In genomic region chr15:80830677-80831076, GRCh38 we compare ENCODE assay signal across 3 cellular contexts.
TF ChIP-seq lines count a peak whose summit lies in the region.

No MANE protein-coding gene starts in this region.

TF ChIP-seq in HepG2, 621 proteins besides CTCF, POLR2A, EP300 and RAD21:
- no peak for TF ChIP-seq KLF12 (CRISPR knock-in tag; IDR thresholded peaks at IDR 0.05; ENCODE audit: borderline replicate concordance)
- TF ChIP-seq KMT2B (CRISPR knock-in tag; IDR thresholded peaks at IDR 0.05), result no peak
- no peak for TF ChIP-seq ZNF772 (CRISPR knock-in tag; IDR thresholded peaks at IDR 0.05)
- TF ChIP-seq HNRNPK (IDR thresholded peaks at IDR 0.05; ENCODE audit: low read depth, low read length, poor library complexity, severe bottlenecking), result no peak
- TF ChIP-seq ZNF629 (CRISPR knock-in tag; conservative IDR thresholded peaks at IDR 0.05), result peak; percentile 74

TF ChIP-seq in WTC11, 78 proteins besides CTCF, POLR2A, EP300 and RAD21:
- no peak for TF ChIP-seq FOXK1 (CRISPR knock-in tag; IDR thresholded peaks at IDR 0.05)
- TF ChIP-seq NR3C1 (CRISPR knock-in tag; conservative IDR thresholded peaks at IDR 0.05; ENCODE audit: low read depth), result no peak
- TF ChIP-seq ZNF396 (CRISPR knock-in tag; IDR thresholded peaks at IDR 0.05; ENCODE audit: borderline replicate concordance), result no peak
- no peak for TF ChIP-seq PREB (CRISPR knock-in tag; IDR thresholded peaks at IDR 0.05; ENCODE audit: borderline replicate concordance)
- TF ChIP-seq ZNF138 (CRISPR knock-in tag; conservative IDR thresholded peaks at IDR 0.05), result no peak
- no peak for TF ChIP-seq SOX15 (CRISPR knock-in tag; IDR thresholded peaks at IDR 0.05)
- TF ChIP-seq, protein P1, sequence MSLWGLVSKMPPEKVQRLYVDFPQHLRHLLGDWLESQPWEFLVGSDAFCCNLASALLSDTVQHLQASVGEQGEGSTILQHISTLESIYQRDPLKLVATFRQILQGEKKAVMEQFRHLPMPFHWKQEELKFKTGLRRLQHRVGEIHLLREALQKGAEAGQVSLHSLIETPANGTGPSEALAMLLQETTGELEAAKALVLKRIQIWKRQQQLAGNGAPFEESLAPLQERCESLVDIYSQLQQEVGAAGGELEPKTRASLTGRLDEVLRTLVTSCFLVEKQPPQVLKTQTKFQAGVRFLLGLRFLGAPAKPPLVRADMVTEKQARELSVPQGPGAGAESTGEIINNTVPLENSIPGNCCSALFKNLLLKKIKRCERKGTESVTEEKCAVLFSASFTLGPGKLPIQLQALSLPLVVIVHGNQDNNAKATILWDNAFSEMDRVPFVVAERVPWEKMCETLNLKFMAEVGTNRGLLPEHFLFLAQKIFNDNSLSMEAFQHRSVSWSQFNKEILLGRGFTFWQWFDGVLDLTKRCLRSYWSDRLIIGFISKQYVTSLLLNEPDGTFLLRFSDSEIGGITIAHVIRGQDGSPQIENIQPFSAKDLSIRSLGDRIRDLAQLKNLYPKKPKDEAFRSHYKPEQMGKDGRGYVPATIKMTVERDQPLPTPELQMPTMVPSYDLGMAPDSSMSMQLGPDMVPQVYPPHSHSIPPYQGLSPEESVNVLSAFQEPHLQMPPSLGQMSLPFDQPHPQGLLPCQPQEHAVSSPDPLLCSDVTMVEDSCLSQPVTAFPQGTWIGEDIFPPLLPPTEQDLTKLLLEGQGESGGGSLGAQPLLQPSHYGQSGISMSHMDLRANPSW (CRISPR knock-in tag; conservative IDR thresholded peaks at IDR 0.05; ENCODE audit: low read depth), result no peak
TF ChIP-seq in WTC11: peak in this region for 0.

TF ChIP-seq in H1, 55 proteins besides CTCF, POLR2A, EP300 and RAD21:
- TF ChIP-seq FOSL1 (IDR thresholded peaks at IDR 0.05; ENCODE audit: insufficient read depth, low read depth, low read length) (no peak), BCL11A (IDR thresholded peaks at IDR 0.05; ENCODE audit: low read depth in 2 of 2, low read length in 2 of 2) (no peak), KDM4A (IDR thresholded peaks at IDR 0.05; ENCODE audit: low read depth, low read length, severe bottlenecking) (no peak), ASH2L (IDR thresholded peaks at IDR 0.05; ENCODE audit: low read length) (no peak), CTBP2 (IDR thresholded peaks at IDR 0.05; ENCODE audit: borderline replicate concordance, insufficient read depth, insufficient read length, low read length) (no peak), KDM1A (IDR thresholded peaks at IDR 0.05; ENCODE audit: borderline replicate concordance, low read length) (no peak), SP4 (IDR thresholded peaks at IDR 0.05; ENCODE audit: low read length) (no peak), ZNF274 (IDR thresholded peaks at IDR 0.05; ENCODE audit: borderline replicate concordance, extremely low read depth, low read length) (no peak), CEBPB (IDR thresholded peaks at IDR 0.05; ENCODE audit: low read depth, low read length) (no peak), BRCA1 (IDR thresholded peaks at IDR 0.05; ENCODE audit: low read depth, low read length) (no peak), TCF12 (IDR thresholded peaks at IDR 0.05; ENCODE audit: low read depth, low read length) (no peak), HDAC6 (IDR thresholded peaks at IDR 0.05; ENCODE audit: low read depth, low read length) (no peak)
- TF ChIP-seq, protein P2, sequence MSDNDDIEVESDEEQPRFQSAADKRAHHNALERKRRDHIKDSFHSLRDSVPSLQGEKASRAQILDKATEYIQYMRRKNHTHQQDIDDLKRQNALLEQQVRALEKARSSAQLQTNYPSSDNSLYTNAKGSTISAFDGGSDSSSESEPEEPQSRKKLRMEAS (IDR thresholded peaks at IDR 0.05), result no peak
- TF ChIP-seq, protein P3, sequence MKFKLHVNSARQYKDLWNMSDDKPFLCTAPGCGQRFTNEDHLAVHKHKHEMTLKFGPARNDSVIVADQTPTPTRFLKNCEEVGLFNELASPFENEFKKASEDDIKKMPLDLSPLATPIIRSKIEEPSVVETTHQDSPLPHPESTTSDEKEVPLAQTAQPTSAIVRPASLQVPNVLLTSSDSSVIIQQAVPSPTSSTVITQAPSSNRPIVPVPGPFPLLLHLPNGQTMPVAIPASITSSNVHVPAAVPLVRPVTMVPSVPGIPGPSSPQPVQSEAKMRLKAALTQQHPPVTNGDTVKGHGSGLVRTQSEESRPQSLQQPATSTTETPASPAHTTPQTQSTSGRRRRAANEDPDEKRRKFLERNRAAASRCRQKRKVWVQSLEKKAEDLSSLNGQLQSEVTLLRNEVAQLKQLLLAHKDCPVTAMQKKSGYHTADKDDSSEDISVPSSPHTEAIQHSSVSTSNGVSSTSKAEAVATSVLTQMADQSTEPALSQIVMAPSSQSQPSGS (IDR thresholded peaks at IDR 0.05; ENCODE audit: low read length), result no peak
TF ChIP-seq in H1: peak in this region for 0.
